1 cellular context compared by ENCODE assay signal in genomic region chr9:6055213-6055612, GRCh38.
TF ChIP-seq lines count a peak whose summit lies in the region.

No MANE protein-coding gene starts in this region.

TF ChIP-seq in IMR-90, 13 proteins besides CTCF, POLR2A, EP300 and RAD21:
- TF ChIP-seq MXI1 (IDR thresholded peaks at IDR 0.05; ENCODE audit: borderline replicate concordance, low read depth, low read length) (no peak), USF2 (IDR thresholded peaks at IDR 0.05; ENCODE audit: low read depth, low read length) (no peak), SMC3 (IDR thresholded peaks at IDR 0.05; ENCODE audit: low read depth, low read length) (peak; percentile 69), MAZ (IDR thresholded peaks at IDR 0.05; ENCODE audit: borderline replicate concordance, low read depth, low read length) (no peak), MAFK (IDR thresholded peaks at IDR 0.05; ENCODE audit: low read depth, low read length) (peak; percentile 37), BHLHE40 (IDR thresholded peaks at IDR 0.05; ENCODE audit: low read depth, low read length) (no peak), FOS (IDR thresholded peaks at IDR 0.05; ENCODE audit: low read depth, low read length) (no peak), CHD1 (IDR thresholded peaks at IDR 0.05; ENCODE audit: low read depth, low read length) (no peak), RCOR1 (IDR thresholded peaks at IDR 0.05; ENCODE audit: insufficient replicate concordance, low read length) (no peak), CEBPB (IDR thresholded peaks at IDR 0.05; ENCODE audit: low read depth, low read length) (peak; percentile 84), RFX5 (IDR thresholded peaks at IDR 0.05; ENCODE audit: low read depth, low read length) (no peak), NFE2L2 (IDR thresholded peaks at IDR 0.05; ENCODE audit: low read depth, low read length) (no peak)
- TF ChIP-seq, protein P1, sequence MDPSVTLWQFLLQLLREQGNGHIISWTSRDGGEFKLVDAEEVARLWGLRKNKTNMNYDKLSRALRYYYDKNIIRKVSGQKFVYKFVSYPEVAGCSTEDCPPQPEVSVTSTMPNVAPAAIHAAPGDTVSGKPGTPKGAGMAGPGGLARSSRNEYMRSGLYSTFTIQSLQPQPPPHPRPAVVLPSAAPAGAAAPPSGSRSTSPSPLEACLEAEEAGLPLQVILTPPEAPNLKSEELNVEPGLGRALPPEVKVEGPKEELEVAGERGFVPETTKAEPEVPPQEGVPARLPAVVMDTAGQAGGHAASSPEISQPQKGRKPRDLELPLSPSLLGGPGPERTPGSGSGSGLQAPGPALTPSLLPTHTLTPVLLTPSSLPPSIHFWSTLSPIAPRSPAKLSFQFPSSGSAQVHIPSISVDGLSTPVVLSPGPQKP (IDR thresholded peaks at IDR 0.05; ENCODE audit: borderline replicate concordance, low read depth, low read length) = no peak
